ENCODE assay signal across 11 cellular contexts in genomic region chr11:1293619-1294015, GRCh38. TPM values are rescaled to one million over a fixed set of nuclear protein-coding genes. Genes with fewer than 3 reads are reported as not detected.
DNase-seq lines count a peak whose midpoint lies in the region; ATAC-seq, FAIRE-seq and TF ChIP-seq lines count a peak whose summit lies in the region.
"Had no signal": no experiment of that assay in that cellular context is flagged by ENCODE, and none has a peak within 500 bp of the region (broad histone marks: within the 10 kb centered on the region; RNA-seq: fewer than 3 reads in every experiment).

No MANE protein-coding gene starts in this region.

- no peak for DNase-seq in CD4-positive, alpha-beta T cell
- DNase-seq in HTR-8/SVneo (ENCODE audit: insufficient read length, low spot score), result peak; percentile 44
- no peak for DNase-seq in central memory CD8-positive, alpha-beta T cell (ENCODE audit: low spot score in 2 of 2)
- DNase-seq in nephron progenitor cell, result peak; percentile 6
- DNase-seq in ecto neural progenitor cell (ENCODE audit: low spot score), result no peak
- DNase-seq in effector memory CD8-positive, alpha-beta T cell, result no peak
- no peak for DNase-seq in medulla oblongata (ENCODE audit: extremely low spot score)

- FAIRE-seq in HTR-8/SVneo (lab: Jason Lieb, UNC), result no peak
- FAIRE-seq: TTC549 had no signal

- H3K27ac ChIP-seq in CD4-positive, alpha-beta T cell (ENCODE audit: low read depth, low read length), result no peak overlapping the region
- H3K27ac ChIP-seq: neutrophil, thoracic aorta had no signal

- H3K27ac Mint-ChIP-seq in CD4-positive, alpha-beta T cell, result no peak overlapping the region
- no peak overlapping the region for H3K27ac Mint-ChIP-seq in central memory CD8-positive, alpha-beta T cell (ENCODE audit: low read depth)
- H3K27ac Mint-ChIP-seq in nephron progenitor cell, result no peak overlapping the region
- peak overlapping the region in 1 of 2 donors; percentile 13 for H3K27ac Mint-ChIP-seq in effector memory CD8-positive, alpha-beta T cell

- no peaks in the 10 kb centered on the region for H3K4me1 Mint-ChIP-seq in CD4-positive, alpha-beta T cell (ENCODE audit: low read depth)
- peaks cover 11% of the 10 kb centered on the region for H3K4me1 Mint-ChIP-seq in central memory CD8-positive, alpha-beta T cell
- H3K4me1 Mint-ChIP-seq in nephron progenitor cell, result peaks cover 7% of the 10 kb centered on the region
- peaks cover 8% of the 10 kb centered on the region in 2 donors for H3K4me1 Mint-ChIP-seq in effector memory CD8-positive, alpha-beta T cell (ENCODE audit: low read depth in 2 of 2)

- no peaks in the 10 kb centered on the region for H3K9me3 ChIP-seq in CD4-positive, alpha-beta T cell (ENCODE audit: control insufficient read depth, low read length)
- H3K9me3 ChIP-seq: neutrophil, thoracic aorta had no signal

- TF ChIP-seq CTCF in CD4-positive, alpha-beta T cell (IDR thresholded peaks at IDR 0.05), result no peak
- TF ChIP-seq CTCF in nephron progenitor cell (IDR thresholded peaks at IDR 0.05), result no peak

- no peaks in the 10 kb centered on the region for H3K9me3 Mint-ChIP-seq in CD4-positive, alpha-beta T cell
- no peaks in the 10 kb centered on the region for H3K9me3 Mint-ChIP-seq in central memory CD8-positive, alpha-beta T cell
- no peaks in the 10 kb centered on the region for H3K9me3 Mint-ChIP-seq in nephron progenitor cell
- no peaks in the 10 kb centered on the region for H3K9me3 Mint-ChIP-seq in effector memory CD8-positive, alpha-beta T cell

- POLR2A ChIA-PET in CD4-positive, alpha-beta T cell (lab: Charles Lee), result interaction anchor here (1.0 kb wide), 1 partner anchor 16 kb away, joined by 3 read pairs; the partner anchor contains the start of gene TOLLIP

- CTCF ChIA-PET in CD4-positive, alpha-beta T cell (lab: Charles Lee), result no interaction called here

- H3K36me3 Mint-ChIP-seq in CD4-positive, alpha-beta T cell (ENCODE audit: low read depth), result peaks cover 39% of the 10 kb centered on the region
- H3K36me3 Mint-ChIP-seq in central memory CD8-positive, alpha-beta T cell (ENCODE audit: insufficient read depth), result peaks cover 18% of the 10 kb centered on the region
- peaks cover under 1% of the 10 kb centered on the region for H3K36me3 Mint-ChIP-seq in nephron progenitor cell (ENCODE audit: low read depth)
- peaks cover 33% of the 10 kb centered on the region for H3K36me3 Mint-ChIP-seq in effector memory CD8-positive, alpha-beta T cell (ENCODE audit: insufficient read depth)

- ATAC-seq in CD4-positive, alpha-beta T cell (ENCODE audit: poor library complexity), result peak; percentile 44
- ATAC-seq in central memory CD8-positive, alpha-beta T cell (replicated peaks; ENCODE audit: extremely low read depth, poor library complexity, severe bottlenecking), result peak; percentile 28
- ATAC-seq in HG02870 (IDR thresholded peaks at IDR 0.05; ENCODE audit: unreplicated experiment), result no peak
- no peak for ATAC-seq in effector memory CD8-positive, alpha-beta T cell (replicated peaks)

- no peaks in the 10 kb centered on the region for H3K27me3 Mint-ChIP-seq in CD4-positive, alpha-beta T cell
- no peaks in the 10 kb centered on the region for H3K27me3 Mint-ChIP-seq in central memory CD8-positive, alpha-beta T cell
- no peaks in the 10 kb centered on the region for H3K27me3 Mint-ChIP-seq in nephron progenitor cell (ENCODE audit: low read depth, poor library complexity)
- no peaks in the 10 kb centered on the region for H3K27me3 Mint-ChIP-seq in effector memory CD8-positive, alpha-beta T cell

- intact Hi-C loops in CD4-positive, alpha-beta T cell (cut with DNase I, micrococcal nuclease), result no loop called here

- no peak overlapping the region for H3K4me3 Mint-ChIP-seq in CD4-positive, alpha-beta T cell
- no peak overlapping the region for H3K4me3 Mint-ChIP-seq in central memory CD8-positive, alpha-beta T cell
- no peak overlapping the region for H3K4me3 Mint-ChIP-seq in nephron progenitor cell
- no peak overlapping the region for H3K4me3 Mint-ChIP-seq in effector memory CD8-positive, alpha-beta T cell

- H3K27me3 ChIP-seq in CD4-positive, alpha-beta T cell (ENCODE audit: control insufficient read depth, insufficient read depth, low read length), result no peaks in the 10 kb centered on the region
- H3K27me3 ChIP-seq: neutrophil had no signal

RNA-seq across cellular contexts. Expression of gene TOLLIP, which starts 15.8 kb away (rescaled TPM):
- 10 to 100 TPM; 38.9 to 41.0 TPM for total RNA-seq in CD4-positive, alpha-beta T cell

Comparison
In these comparisons a context has a peak if more than half of its experiments do, and no peak if none do; other contexts are left out.
1. ATAC-seq: peak in CD4-positive, alpha-beta T cell (single experiment) and central memory CD8-positive, alpha-beta T cell (single experiment); none in HG02870 (single experiment) and effector memory CD8-positive, alpha-beta T cell (single experiment).
2. DNase-seq: peak in HTR-8/SVneo (single experiment) and nephron progenitor cell (single experiment); none in CD4-positive, alpha-beta T cell (0 of 10), central memory CD8-positive, alpha-beta T cell (0 of 2), ecto neural progenitor cell (single experiment), effector memory CD8-positive, alpha-beta T cell (0 of 3) and medulla oblongata (single experiment).